In the genomic region with DNA sequence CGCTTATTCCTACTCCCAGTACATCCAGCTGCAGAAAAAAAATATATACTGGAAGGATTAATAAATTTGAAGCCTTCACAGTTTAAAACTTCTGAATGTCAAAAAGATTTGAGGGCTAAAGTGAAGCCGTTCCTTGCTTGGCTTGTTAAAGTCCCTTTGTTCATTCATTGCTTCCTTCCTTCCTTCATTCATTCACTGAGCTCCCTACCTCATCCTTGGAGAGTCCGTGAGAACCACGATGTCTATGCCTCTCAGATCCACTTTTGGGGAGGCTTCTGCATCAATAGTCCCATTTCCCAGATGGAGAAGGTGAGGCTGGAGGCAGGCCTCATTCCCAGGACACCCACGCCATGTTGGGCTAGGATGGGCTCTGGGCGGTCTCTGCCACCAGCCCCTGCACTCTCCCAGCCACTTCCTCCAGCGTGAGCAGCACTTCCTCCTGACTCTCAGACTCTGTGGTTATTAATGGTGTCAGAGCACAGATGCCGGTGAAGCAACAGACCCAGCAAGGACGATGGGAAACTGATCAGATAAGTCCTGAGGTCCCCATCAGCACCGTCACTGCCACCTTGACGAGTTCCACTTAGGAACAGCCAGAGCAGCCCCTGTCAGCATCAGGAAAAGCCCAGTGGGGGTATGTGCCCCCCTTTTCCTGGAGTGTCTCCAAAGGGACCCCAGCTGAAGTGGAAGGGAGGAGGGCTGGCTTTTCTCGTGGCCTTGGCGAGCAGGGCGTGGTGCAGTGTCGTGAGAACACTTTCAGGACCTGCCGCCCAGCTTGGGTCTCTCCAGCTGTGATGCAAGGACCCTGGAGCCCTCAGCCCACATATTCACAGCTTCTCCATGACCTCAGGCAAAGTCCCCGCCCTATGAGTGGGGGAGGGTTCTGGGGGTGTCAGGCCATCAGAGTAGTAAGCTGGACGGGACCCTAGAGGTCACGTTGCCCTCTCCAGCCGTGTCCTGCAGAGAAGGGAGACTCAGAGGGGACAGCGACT, we compare ENCODE assay signal across 9 cellular contexts. TPM values are rescaled to one million over a fixed set of nuclear protein-coding genes. Genes with fewer than 3 reads are reported as not detected.
DNase-seq lines count a peak whose midpoint lies in the region; ATAC-seq and TF ChIP-seq lines count a peak whose summit lies in the region.
"Had no signal": no experiment of that assay in that cellular context is flagged by ENCODE, and none has a peak within 500 bp of the region (broad histone marks: within the 10 kb centered on the region; RNA-seq: fewer than 3 reads in every experiment).

No MANE protein-coding gene starts in this region.

- TF ChIP-seq RAD21 in liver (IDR thresholded peaks at IDR 0.05): no peak

- peak; percentile 72 for DNase-seq in UCSD-AML1 (lab: John Stamatoyannopoulos, UW; ENCODE audit: unreplicated experiment)
- no peak for DNase-seq in SW480 (ENCODE audit: low spot score)
- DNase-seq in NCI-H146 treated with DMSO at 0.1 percent for 48 hours (lab: John Stamatoyannopoulos, UW; ENCODE audit: unreplicated experiment): no peak

- H3K27me3 ChIP-seq in liver (ENCODE audit: control insufficient read depth in 4 of 4, insufficient read depth in 4 of 4, low read length in 3 of 4): no peaks in the 10 kb centered on the region

- no peak for TF ChIP-seq CTCF in liver (IDR thresholded peaks at IDR 0.05; ENCODE audit: low read depth, low read length, missing input control)

- H3K27ac ChIP-seq in liver (ENCODE audit: low read depth in 1 of 2, low read length in 2 of 2): peak overlapping the region; percentile 31 to 48

- peak; percentile 30 for ATAC-seq in GM18873 (IDR thresholded peaks at IDR 0.05; ENCODE audit: low FRiP score, unreplicated experiment)
- ATAC-seq in HG02973 (IDR thresholded peaks at IDR 0.05; ENCODE audit: unreplicated experiment): peak; percentile 25
- ATAC-seq in GM21737 (IDR thresholded peaks at IDR 0.05; ENCODE audit: unreplicated experiment): no peak
- no peak for ATAC-seq in GM18517 (IDR thresholded peaks at IDR 0.05; ENCODE audit: unreplicated experiment)
- ATAC-seq: Panc1 had no signal

- peaks cover 3 to 13% (median 9%) of the 10 kb centered on the region in 4 donors for H3K4me1 ChIP-seq in liver (ENCODE audit: control insufficient read depth in 4 of 4, insufficient read depth in 4 of 4, low read length in 3 of 4)

- no peaks in the 10 kb centered on the region for H3K36me3 ChIP-seq in liver (ENCODE audit: control insufficient read depth in 4 of 4, insufficient read depth in 3 of 4, low read depth in 1 of 4, low read length in 3 of 4)

- H3K9ac ChIP-seq in liver (ENCODE audit: low read depth in 1 of 2, low read length in 2 of 2): no peak overlapping the region

- H3K4me3 ChIP-seq in liver (ENCODE audit: low read depth in 1 of 3, low read length in 3 of 3): no peak overlapping the region

- H3K9me3 ChIP-seq in liver (ENCODE audit: control insufficient read depth in 4 of 4, low read length in 3 of 4): no peaks in the 10 kb centered on the region

- WGBS in liver: 48% methylated on average over 21 of the region's 21 CpGs

TF ChIP-seq in liver, 16 proteins besides CTCF, POLR2A, EP300 and RAD21:
- TF ChIP-seq FOXA1 (IDR thresholded peaks at IDR 0.05) (no peak), TAF1 (conservative IDR thresholded peaks at IDR 0.05) (no peak), NR2F2 (IDR thresholded peaks at IDR 0.05) (no peak), HNF4A (conservative IDR thresholded peaks at IDR 0.05) (no peak), YY1 (IDR thresholded peaks at IDR 0.05) (no peak), EGR1 (IDR thresholded peaks at IDR 0.05; ENCODE audit: low read depth in 2 of 2) (no peak), FOXA2 (IDR thresholded peaks at IDR 0.05) (no peak), JUND (IDR thresholded peaks at IDR 0.05) (no peak)
- TF ChIP-seq, protein P1, sequence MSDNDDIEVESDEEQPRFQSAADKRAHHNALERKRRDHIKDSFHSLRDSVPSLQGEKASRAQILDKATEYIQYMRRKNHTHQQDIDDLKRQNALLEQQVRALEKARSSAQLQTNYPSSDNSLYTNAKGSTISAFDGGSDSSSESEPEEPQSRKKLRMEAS (IDR thresholded peaks at IDR 0.05): no peak
- TF ChIP-seq, protein P2, sequence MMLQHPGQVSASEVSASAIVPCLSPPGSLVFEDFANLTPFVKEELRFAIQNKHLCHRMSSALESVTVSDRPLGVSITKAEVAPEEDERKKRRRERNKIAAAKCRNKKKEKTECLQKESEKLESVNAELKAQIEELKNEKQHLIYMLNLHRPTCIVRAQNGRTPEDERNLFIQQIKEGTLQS (IDR thresholded peaks at IDR 0.05): no peak
- TF ChIP-seq, protein P3, sequence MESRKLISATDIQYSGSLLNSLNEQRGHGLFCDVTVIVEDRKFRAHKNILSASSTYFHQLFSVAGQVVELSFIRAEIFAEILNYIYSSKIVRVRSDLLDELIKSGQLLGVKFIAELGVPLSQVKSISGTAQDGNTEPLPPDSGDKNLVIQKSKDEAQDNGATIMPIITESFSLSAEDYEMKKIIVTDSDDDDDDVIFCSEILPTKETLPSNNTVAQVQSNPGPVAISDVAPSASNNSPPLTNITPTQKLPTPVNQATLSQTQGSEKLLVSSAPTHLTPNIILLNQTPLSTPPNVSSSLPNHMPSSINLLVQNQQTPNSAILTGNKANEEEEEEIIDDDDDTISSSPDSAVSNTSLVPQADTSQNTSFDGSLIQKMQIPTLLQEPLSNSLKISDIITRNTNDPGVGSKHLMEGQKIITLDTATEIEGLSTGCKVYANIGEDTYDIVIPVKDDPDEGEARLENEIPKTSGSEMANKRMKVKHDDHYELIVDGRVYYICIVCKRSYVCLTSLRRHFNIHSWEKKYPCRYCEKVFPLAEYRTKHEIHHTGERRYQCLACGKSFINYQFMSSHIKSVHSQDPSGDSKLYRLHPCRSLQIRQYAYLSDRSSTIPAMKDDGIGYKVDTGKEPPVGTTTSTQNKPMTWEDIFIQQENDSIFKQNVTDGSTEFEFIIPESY (IDR thresholded peaks at IDR 0.05): no peak
- TF ChIP-seq, protein P4, sequence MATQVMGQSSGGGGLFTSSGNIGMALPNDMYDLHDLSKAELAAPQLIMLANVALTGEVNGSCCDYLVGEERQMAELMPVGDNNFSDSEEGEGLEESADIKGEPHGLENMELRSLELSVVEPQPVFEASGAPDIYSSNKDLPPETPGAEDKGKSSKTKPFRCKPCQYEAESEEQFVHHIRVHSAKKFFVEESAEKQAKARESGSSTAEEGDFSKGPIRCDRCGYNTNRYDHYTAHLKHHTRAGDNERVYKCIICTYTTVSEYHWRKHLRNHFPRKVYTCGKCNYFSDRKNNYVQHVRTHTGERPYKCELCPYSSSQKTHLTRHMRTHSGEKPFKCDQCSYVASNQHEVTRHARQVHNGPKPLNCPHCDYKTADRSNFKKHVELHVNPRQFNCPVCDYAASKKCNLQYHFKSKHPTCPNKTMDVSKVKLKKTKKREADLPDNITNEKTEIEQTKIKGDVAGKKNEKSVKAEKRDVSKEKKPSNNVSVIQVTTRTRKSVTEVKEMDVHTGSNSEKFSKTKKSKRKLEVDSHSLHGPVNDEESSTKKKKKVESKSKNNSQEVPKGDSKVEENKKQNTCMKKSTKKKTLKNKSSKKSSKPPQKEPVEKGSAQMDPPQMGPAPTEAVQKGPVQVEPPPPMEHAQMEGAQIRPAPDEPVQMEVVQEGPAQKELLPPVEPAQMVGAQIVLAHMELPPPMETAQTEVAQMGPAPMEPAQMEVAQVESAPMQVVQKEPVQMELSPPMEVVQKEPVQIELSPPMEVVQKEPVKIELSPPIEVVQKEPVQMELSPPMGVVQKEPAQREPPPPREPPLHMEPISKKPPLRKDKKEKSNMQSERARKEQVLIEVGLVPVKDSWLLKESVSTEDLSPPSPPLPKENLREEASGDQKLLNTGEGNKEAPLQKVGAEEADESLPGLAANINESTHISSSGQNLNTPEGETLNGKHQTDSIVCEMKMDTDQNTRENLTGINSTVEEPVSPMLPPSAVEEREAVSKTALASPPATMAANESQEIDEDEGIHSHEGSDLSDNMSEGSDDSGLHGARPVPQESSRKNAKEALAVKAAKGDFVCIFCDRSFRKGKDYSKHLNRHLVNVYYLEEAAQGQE (IDR thresholded peaks at IDR 0.05): no peak

RNA-seq across cellular contexts. Expression of a gene that starts 21.2 kb away (rescaled TPM):
- under 1 TPM; 0.50 to 0.56 TPM for total RNA-seq in liver
- under 1 TPM; 0.18 to 0.27 TPM for polyA plus RNA-seq in liver

RNA-seq across cellular contexts. Expression of a gene that starts 28.1 kb away (rescaled TPM):
- not detected for total RNA-seq in liver
- polyA plus RNA-seq in liver: not detected

RNA-seq across cellular contexts. Expression of a gene that starts 41.9 kb away (rescaled TPM):
- not detected for total RNA-seq in liver
- not detected for polyA plus RNA-seq in liver

Comparison
In these comparisons a context has a peak if more than half of its experiments do, and no peak if none do; other contexts are left out.
1. ATAC-seq: peak in GM18873 (single experiment) and HG02973 (single experiment); none in GM21737 (single experiment) and GM18517 (single experiment).